18 cellular contexts compared by ENCODE assay signal in the genomic region with DNA sequence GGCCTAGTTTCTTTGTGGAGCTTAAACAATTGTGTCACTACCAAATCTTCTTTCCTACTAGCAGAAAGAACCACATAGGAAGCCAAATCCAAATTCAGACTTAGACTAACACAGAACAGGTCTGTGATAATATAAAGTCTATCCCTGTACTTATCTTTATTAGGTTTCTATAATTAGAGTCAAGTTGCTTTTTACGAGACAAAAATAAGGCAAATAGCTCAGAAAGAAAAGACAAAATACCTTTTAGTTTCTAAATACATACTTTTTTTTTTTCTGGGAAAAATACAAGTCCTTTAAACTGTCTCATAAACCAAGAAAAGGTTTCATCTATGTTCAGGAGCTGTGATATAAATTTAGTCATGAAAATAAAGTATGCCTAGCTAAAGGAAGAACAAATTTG.
"Had no signal": no experiment of that assay in that cellular context is flagged by ENCODE, and none has a peak within 500 bp of the region (broad histone marks: within the 10 kb centered on the region; RNA-seq: fewer than 3 reads in every experiment).

No MANE protein-coding gene starts in this region.

- H3K9me3 Mint-ChIP-seq: activated B cell treated with CpG ODN at 0.5 μM for 24 hours; activated CD4-positive, alpha-beta T cell treated with anti-CD3 and anti-CD28 coated beads, Interleukin-2, amount 10 ng/mL, durations not matched to agents 24 days and 14 days; activated naive CD8-positive, alpha-beta T cell treated with anti-CD3 and anti-CD28 coated beads for 36 hours; natural killer cell; stimulated activated effector memory CD8-positive, alpha-beta T cell treated with anti-CD3 and anti-CD28 coated beads, Interleukin-12 subunit alpha, Interleukin-12 subunit beta, amount 100 ng/mL, for 72 hours had no signal

- FAIRE-seq: keratinocyte had no signal

- H3K36me3 Mint-ChIP-seq: activated naive CD8-positive, alpha-beta T cell treated with anti-CD3 and anti-CD28 coated beads for 36 hours; natural killer cell; stimulated activated effector memory CD8-positive, alpha-beta T cell treated with anti-CD3 and anti-CD28 coated beads, Interleukin-12 subunit alpha, Interleukin-12 subunit beta, amount 100 ng/mL, for 72 hours had no signal

- H3K36me3 ChIP-seq: prostate gland had no signal

- H3K27me3 Mint-ChIP-seq: activated B cell treated with CpG ODN at 0.5 μM for 24 hours; activated naive CD8-positive, alpha-beta T cell treated with anti-CD3 and anti-CD28 coated beads for 36 hours had no signal

- H3K27me3 ChIP-seq: tibial nerve had no signal

- H3K4me3 Mint-ChIP-seq: activated B cell treated with CpG ODN at 0.5 μM for 24 hours; activated CD4-positive, alpha-beta T cell treated with anti-CD3 and anti-CD28 coated beads, Interleukin-2, amount 10 ng/mL, durations not matched to agents 24 days and 14 days; activated CD8-positive, alpha-beta T cell treated with anti-CD3 and anti-CD28 coated beads, Interleukin-2, amount 10 ng/mL, durations not matched to agents 7 days and 5 days; activated naive CD8-positive, alpha-beta T cell treated with anti-CD3 and anti-CD28 coated beads for 36 hours; natural killer cell; stimulated activated effector memory CD8-positive, alpha-beta T cell treated with anti-CD3 and anti-CD28 coated beads, Interleukin-12 subunit alpha, Interleukin-12 subunit beta, amount 100 ng/mL, for 72 hours had no signal

- H3K4me1 Mint-ChIP-seq: activated B cell treated with CpG ODN at 0.5 μM for 24 hours; natural killer cell; stimulated activated effector memory CD8-positive, alpha-beta T cell treated with anti-CD3 and anti-CD28 coated beads, Interleukin-12 subunit alpha, Interleukin-12 subunit beta, amount 100 ng/mL, for 72 hours had no signal

- ATAC-seq: activated CD8-positive, alpha-beta T cell treated with anti-CD3 and anti-CD28 coated beads, Interleukin-2, amount 10 ng/mL, durations not matched to agents 7 days and 5 days; left ventricle myocardium superior; natural killer cell; stimulated activated effector memory CD8-positive, alpha-beta T cell treated with anti-CD3 and anti-CD28 coated beads, Interleukin-12 subunit alpha, Interleukin-12 subunit beta, amount 100 ng/mL, for 72 hours had no signal

- H3K4me1 ChIP-seq: prostate gland had no signal

- H3K27ac Mint-ChIP-seq: activated B cell treated with CpG ODN at 0.5 μM for 24 hours; activated CD4-positive, alpha-beta T cell treated with anti-CD3 and anti-CD28 coated beads, Interleukin-2, amount 10 ng/mL, durations not matched to agents 24 days and 14 days; activated CD8-positive, alpha-beta T cell treated with anti-CD3 and anti-CD28 coated beads, Interleukin-2, amount 10 ng/mL, durations not matched to agents 7 days and 5 days; activated naive CD8-positive, alpha-beta T cell treated with anti-CD3 and anti-CD28 coated beads for 36 hours; natural killer cell; stimulated activated effector memory CD8-positive, alpha-beta T cell treated with anti-CD3 and anti-CD28 coated beads, Interleukin-12 subunit alpha, Interleukin-12 subunit beta, amount 100 ng/mL, for 72 hours had no signal

- H3K4me3 ChIP-seq: prostate gland, tibial nerve had no signal

- DNase-seq: activated B cell treated with CpG ODN at 0.5 μM for 24 hours; activated CD4-positive, alpha-beta T cell treated with anti-CD3 and anti-CD28 coated beads, Interleukin-2, amount 10 ng/mL, durations not matched to agents 24 days and 14 days; activated CD8-positive, alpha-beta memory T cell treated with anti-CD3 and anti-CD28 coated beads, Interleukin-2, amount 50 U/mL, for 4 hours; activated CD8-positive, alpha-beta T cell treated with anti-CD3 and anti-CD28 coated beads, Interleukin-2, amount 10 ng/mL, durations not matched to agents 7 days and 5 days; activated gamma-delta T cell treated with Interleukin-2 at 50 U/mL for 16 hours; activated naive CD8-positive, alpha-beta T cell treated with anti-CD3 and anti-CD28 coated beads for 36 hours; amygdala; dermis blood vessel endothelial cell; hippocampal formation; left ventricle myocardium superior; mesenchymal stem cell; natural killer cell; nucleus accumbens; T-helper 2 cell had no signal

- H3K9me3 ChIP-seq: prostate gland, tibial nerve had no signal
